Comparison of ENCODE assay signal across 35 cellular contexts in genomic region chr19:52949422-52949821, GRCh38.
"Had no signal": no experiment of that assay in that cellular context is flagged by ENCODE, and none has a peak within 500 bp of the region (broad histone marks: within the 10 kb centered on the region; RNA-seq: fewer than 3 reads in every experiment).

No MANE protein-coding gene starts in this region.

- H3K4me1 ChIP-seq: Peyer's patch, SJSA1 had no signal

- H3K27me3 ChIP-seq: Peyer's patch, SJSA1 had no signal

- H3K9ac ChIP-seq: SK-N-SH had no signal

- H3K27me3 Mint-ChIP-seq: activated CD4-positive, alpha-beta memory T cell treated with anti-CD3 and anti-CD28 coated beads for 36 hours; activated CD4-positive, alpha-beta T cell treated with anti-CD3 and anti-CD28 coated beads for 36 hours; activated naive CD8-positive, alpha-beta T cell treated with anti-CD3 and anti-CD28 coated beads, Interleukin-2, amount 10 ng/mL, durations not matched to agents 7 days and 5 days had no signal

- FAIRE-seq: bronchial epithelial cell, TTC549 had no signal

- H3K27ac Mint-ChIP-seq: activated CD4-positive, alpha-beta memory T cell treated with anti-CD3 and anti-CD28 coated beads for 36 hours; activated CD4-positive, alpha-beta T cell treated with anti-CD3 and anti-CD28 coated beads for 36 hours; activated naive CD8-positive, alpha-beta T cell treated with anti-CD3 and anti-CD28 coated beads, Interleukin-2, amount 10 ng/mL, durations not matched to agents 7 days and 5 days; activated T-helper 1 cell treated with anti-CD3 and anti-CD28 coated beads, Interleukin-12 subunit alpha, Interleukin-12 subunit beta, Interleukin-2, Interleukin-4 antibody, amounts not matched to agents 30 ng/mL and 10 ng/mL and 1 ng/mL, durations not matched to agents 14 hours and 24 hours and 36 hours; brain; T-helper 1 cell treated with Interleukin-12 subunit alpha and Interleukin-12 subunit beta and Interleukin-4 antibody, amounts not matched to agents 30 μg/mL and 1 μg/mL, for 36 hours; T-helper 2 cell treated with Interferon-gamma antibody and Interleukin-4, amounts not matched to agents 5 μg/mL and 100 μg/mL, for 36 hours had no signal

- DNase-seq: activated CD4-positive, alpha-beta memory T cell treated with anti-CD3 and anti-CD28 coated beads for 36 hours; activated CD4-positive, alpha-beta T cell treated with anti-CD3 and anti-CD28 coated beads for 36 hours; activated CD4-positive, alpha-beta T cell treated with anti-CD3 and anti-CD28 coated beads, Interleukin-2, amount 50 U/mL, for 1 hour; activated CD8-positive, alpha-beta memory T cell treated with anti-CD3 and anti-CD28 coated beads, Interleukin-2, amount 50 U/mL, for 4 hours; activated effector memory CD4-positive, alpha-beta T cell treated with Interleukin-2 at 50 U/mL for 16 hours; activated naive CD4-positive, alpha-beta T cell treated with anti-CD3 and anti-CD28 coated beads, Interleukin-2, amount 50 U/mL, for 16 hours; activated naive CD8-positive, alpha-beta T cell treated with anti-CD3 and anti-CD28 coated beads, Interleukin-2, amount 10 ng/mL, durations not matched to agents 7 days and 5 days; activated T-cell treated with anti-CD3 and anti-CD28 coated beads for 4 hours; activated T-cell treated with anti-CD3 and anti-CD28 coated beads, Interleukin-2, amount 50 U/mL, for 4 hours; anterior cingulate cortex; caudate nucleus; cerebellar nuclear complex; NCI-H1092 treated with DMSO at 0.1 percent for 48 hours; NCI-H1417; NCI-H146; NCI-H187; NCI-H2029 treated with DMSO at 0.1 percent for 48 hours; NCI-H2107; NCI-H2171; NCI-H510A; NCI-H526; NCI-H748 treated with DMSO at 0.1 percent for 48 hours; NK-92 treated with Interleukin-12 subunit alpha and Interleukin-12 subunit beta, amount 100 ng/mL, for 24 hours; PC-3; Peyer's patch; RPMI8226; SHP77 treated with DMSO at 0.1 percent for 48 hours; SK-N-SH had no signal

- H3K27ac ChIP-seq: Peyer's patch, SJSA1 had no signal

- H3K4me3 ChIP-seq: Peyer's patch, SJSA1 had no signal

- H3K4me1 Mint-ChIP-seq: activated CD4-positive, alpha-beta T cell treated with anti-CD3 and anti-CD28 coated beads for 36 hours; activated naive CD8-positive, alpha-beta T cell treated with anti-CD3 and anti-CD28 coated beads, Interleukin-2, amount 10 ng/mL, durations not matched to agents 7 days and 5 days had no signal

- H3K4me3 Mint-ChIP-seq: activated CD4-positive, alpha-beta memory T cell treated with anti-CD3 and anti-CD28 coated beads for 36 hours; activated CD4-positive, alpha-beta T cell treated with anti-CD3 and anti-CD28 coated beads for 36 hours; activated naive CD8-positive, alpha-beta T cell treated with anti-CD3 and anti-CD28 coated beads, Interleukin-2, amount 10 ng/mL, durations not matched to agents 7 days and 5 days; activated T-cell treated with anti-CD3 and anti-CD28 coated beads, Interleukin-2, amount 50 U/mL, for 4 hours; activated T-helper 1 cell treated with anti-CD3 and anti-CD28 coated beads, Interleukin-12 subunit alpha, Interleukin-12 subunit beta, Interleukin-2, Interleukin-4 antibody, amounts not matched to agents 30 ng/mL and 10 ng/mL and 1 ng/mL, durations not matched to agents 14 hours and 24 hours and 36 hours; brain; T-helper 1 cell treated with Interleukin-12 subunit alpha and Interleukin-12 subunit beta and Interleukin-4 antibody, amounts not matched to agents 30 μg/mL and 1 μg/mL, for 36 hours; T-helper 2 cell treated with Interferon-gamma antibody and Interleukin-4, amounts not matched to agents 5 μg/mL and 100 μg/mL, for 36 hours had no signal

- ATAC-seq: activated CD4-positive, alpha-beta T cell treated with anti-CD3 and anti-CD28 coated beads for 36 hours; activated T-cell treated with anti-CD3 and anti-CD28 coated beads, Interleukin-2, amount 50 U/mL, for 4 hours; PC-3 had no signal

- H3K4me2 ChIP-seq: SK-N-SH had no signal

- H3K9me2 ChIP-seq: SK-N-SH had no signal
